ENCODE assay signal across 1 cellular context in genomic region chr9:112334319-112334828, GRCh38.
TF ChIP-seq lines count a peak whose summit lies in the region.

No MANE protein-coding gene starts in this region.

TF ChIP-seq in HCT116, 20 proteins besides CTCF, POLR2A, EP300 and RAD21 (continued from another document):
- no peak for TF ChIP-seq REST (IDR thresholded peaks at IDR 0.05; ENCODE audit: low read depth)
TF ChIP-seq in HCT116: peak in this region for 1.
